ENCODE assay signal across 19 cellular contexts in genomic region chr12:124194521-124195225, GRCh38.
"Had no signal": no experiment of that assay in that cellular context is flagged by ENCODE, and none has a peak within 500 bp of the region (broad histone marks: within the 10 kb centered on the region; RNA-seq: fewer than 3 reads in every experiment).

No MANE protein-coding gene starts in this region.

- ATAC-seq: activated CD8-positive, alpha-beta memory T cell treated with anti-CD3 and anti-CD28 coated beads, Interleukin-2, amount 10 ng/mL, durations not matched to agents 7 days and 5 days; left cardiac atrium; sciatic nerve; stimulated activated memory B cell treated with anti-CD40 and anti-IgM and Interleukin-4, amounts not matched to agents 10 μg/mL and 1 μg/mL and 100 μg/mL, for 72 hours had no signal

- H3K27me3 ChIP-seq: esophagus muscularis mucosa, neutrophil, pancreas had no signal

- H3K9me3 ChIP-seq: neutrophil, pancreas had no signal

- H3K27ac ChIP-seq: esophagus muscularis mucosa, neutrophil, pancreas had no signal

- H3K36me3 ChIP-seq: esophagus muscularis mucosa, neutrophil, pancreas had no signal

- H3K4me3 ChIP-seq: esophagus muscularis mucosa, lung, pancreas had no signal

- DNase-seq: activated B cell treated with CpG ODN at 0.5 μM for 24 hours; activated CD4-positive, alpha-beta memory T cell treated with anti-CD3 and anti-CD28 coated beads, Interleukin-2, amount 10 ng/mL, durations not matched to agents 7 days and 5 days; activated CD4-positive, alpha-beta T cell treated with anti-CD3 and anti-CD28 coated beads for 48 hours; activated CD8-positive, alpha-beta memory T cell treated with anti-CD3 and anti-CD28 coated beads, Interleukin-2, amount 10 ng/mL, durations not matched to agents 7 days and 5 days; activated naive CD4-positive, alpha-beta T cell; activated naive CD8-positive, alpha-beta T cell treated with anti-CD3 and anti-CD28 coated beads for 36 hours; amniotic stem cell; dermis blood vessel endothelial cell; effector memory CD4-positive, alpha-beta T cell; left cardiac atrium; midbrain; naive B cell; pancreas; stimulated activated CD4-positive, alpha-beta T cell treated with anti-CD3 and anti-CD28 coated beads, Interleukin-4, amount 100 ng/mL, for 4 hours had no signal

- H3K4me1 ChIP-seq: esophagus muscularis mucosa, pancreas had no signal
